In the genomic region with DNA sequence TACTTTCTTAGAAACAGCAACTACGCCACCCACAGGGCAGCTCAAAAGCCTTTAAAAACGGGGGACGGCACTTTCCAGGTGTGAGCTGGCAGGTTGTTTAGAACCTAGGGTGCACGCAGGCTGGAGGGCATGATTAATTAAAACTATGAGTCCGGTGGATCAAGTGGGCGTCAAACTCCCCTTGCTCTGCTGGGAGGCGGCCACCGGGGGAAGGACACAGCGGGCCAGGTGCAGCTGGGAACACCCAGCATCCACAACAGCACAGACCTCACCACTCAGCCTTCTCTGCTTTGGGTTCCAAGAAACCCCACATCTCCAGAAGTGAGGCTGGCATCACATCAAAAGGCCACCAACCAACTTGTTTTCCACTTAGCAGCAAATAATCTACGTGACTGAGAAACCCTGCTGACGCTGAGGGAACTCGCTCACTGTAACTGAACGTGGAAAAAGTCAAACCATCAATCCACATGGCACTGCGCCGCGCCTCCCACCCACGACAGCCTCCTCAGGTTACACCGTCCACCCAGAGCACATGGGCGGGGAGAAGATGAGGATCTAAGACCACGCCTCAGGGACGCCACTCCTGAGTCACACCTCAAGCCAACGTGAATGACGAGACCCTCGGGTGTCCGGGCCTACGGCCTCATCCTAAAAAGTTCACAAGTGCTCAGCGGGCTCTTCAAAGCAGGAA, we compare ENCODE assay signal across 12 cellular contexts.
DNase-seq lines count a peak whose midpoint lies in the region; ATAC-seq, FAIRE-seq and TF ChIP-seq lines count a peak whose summit lies in the region.
"Had no signal": no experiment of that assay in that cellular context is flagged by ENCODE, and none has a peak within 500 bp of the region (broad histone marks: within the 10 kb centered on the region; RNA-seq: fewer than 3 reads in every experiment).

No MANE protein-coding gene starts in this region.

- no peaks in the 10 kb centered on the region for H3K36me3 ChIP-seq in MM.1S (replicated peaks; ENCODE audit: insufficient read depth, low read length)

- H3K4me2 ChIP-seq in A549 (peak overlapping the region; percentile 58), MM.1S (ENCODE audit: low read depth, low read length) (peak overlapping the region; percentile 39; the same call in 1 of the 2 replicates)

- no peaks in the 10 kb centered on the region for H3K79me2 ChIP-seq in MM.1S (ENCODE audit: low read length)

- H3K9ac ChIP-seq in MM.1S (ENCODE audit: low read length), result no peak overlapping the region

- no peak for DNase-seq in A549 (ENCODE audit: low read depth in 1 of 2, low spot score in 1 of 2)
- no peak for DNase-seq in MM.1S
- DNase-seq in activated T-helper 2 cell treated with anti-CD3 and anti-CD28 coated beads, Interferon-gamma antibody, Interleukin-2, Interleukin-4, amounts not matched to agents 10 μg/mL and 5 μg/mL and 100 μg/mL, durations not matched to agents 14 hours and 24 hours and 36 hours (ENCODE audit: low spot score), result no peak
- DNase-seq in progenitor cell of endocrine pancreas (ENCODE audit: low spot score, unreplicated experiment), result no peak
- no peak for DNase-seq in WTC11 (ENCODE audit: low spot score)
- DNase-seq in Ammon's horn (ENCODE audit: low spot score), result no peak
- DNase-seq in activated gamma-delta T cell treated with Interleukin-2 at 50 U/mL for 16 hours, result no peak
- DNase-seq in NCI-H524 (lab: John Stamatoyannopoulos, UW), result no peak
- DNase-seq: KG1 had no signal

- TF ChIP-seq RAD21 in A549 (conservative IDR thresholded peaks at IDR 0.05 in 1 of 2, IDR thresholded peaks at IDR 0.05 in 1 of 2), result no peak

- POLR2A ChIA-PET in A549 (lab: Yijun Ruan, JAX) (no interaction called here), WTC11 (lab: Charles Lee) (no interaction called here)

- 78% methylated on average over 22 of the region's 27 CpGs for WGBS in A549 (ENCODE audit: missing lambda C conversion rate)

- H3K9me3 ChIP-seq in A549 (no peaks in the 10 kb centered on the region), MM.1S (replicated peaks; ENCODE audit: insufficient read depth, low read length) (no peaks in the 10 kb centered on the region)

- peaks cover 6% of the 10 kb centered on the region for H3K27me3 Mint-ChIP-seq in activated T-helper 2 cell treated with anti-CD3 and anti-CD28 coated beads, Interferon-gamma antibody, Interleukin-2, Interleukin-4, amounts not matched to agents 10 μg/mL and 5 μg/mL and 100 μg/mL, durations not matched to agents 14 hours and 24 hours and 36 hours (ENCODE audit: low read depth)
- H3K27me3 Mint-ChIP-seq in progenitor cell of endocrine pancreas, result no peaks in the 10 kb centered on the region
- H3K27me3 Mint-ChIP-seq in WTC11 (ENCODE audit: low read depth), result no peaks in the 10 kb centered on the region

- TF ChIP-seq CTCF in A549 (IDR thresholded peaks at IDR 0.05), result no peak
- TF ChIP-seq CTCF in MM.1S (IDR thresholded peaks at IDR 0.05; ENCODE audit: low read length), result no peak
- no peak for TF ChIP-seq CTCF in progenitor cell of endocrine pancreas (IDR thresholded peaks at IDR 0.05; ENCODE audit: unreplicated experiment)
- no peak for TF ChIP-seq CTCF in WTC11 (IDR thresholded peaks at IDR 0.05)

- H3K4me1 Mint-ChIP-seq in activated T-helper 2 cell treated with anti-CD3 and anti-CD28 coated beads, Interferon-gamma antibody, Interleukin-2, Interleukin-4, amounts not matched to agents 10 μg/mL and 5 μg/mL and 100 μg/mL, durations not matched to agents 14 hours and 24 hours and 36 hours (ENCODE audit: low read depth), result peaks cover 39% of the 10 kb centered on the region
- H3K4me1 Mint-ChIP-seq in progenitor cell of endocrine pancreas (ENCODE audit: low read depth) (peaks cover 1% of the 10 kb centered on the region), WTC11 (peaks cover 36% of the 10 kb centered on the region)

- H3K4me3 Mint-ChIP-seq in activated T-helper 2 cell treated with anti-CD3 and anti-CD28 coated beads, Interferon-gamma antibody, Interleukin-2, Interleukin-4, amounts not matched to agents 10 μg/mL and 5 μg/mL and 100 μg/mL, durations not matched to agents 14 hours and 24 hours and 36 hours (ENCODE audit: low read depth), result no peak overlapping the region
- no peak overlapping the region for H3K4me3 Mint-ChIP-seq in progenitor cell of endocrine pancreas (ENCODE audit: low read depth)
- no peak overlapping the region for H3K4me3 Mint-ChIP-seq in WTC11

- TF ChIP-seq EP300 in A549 (IDR thresholded peaks at IDR 0.05), result no peak

- peak overlapping the region; percentile 39 for H3K27ac Mint-ChIP-seq in activated T-helper 2 cell treated with anti-CD3 and anti-CD28 coated beads, Interferon-gamma antibody, Interleukin-2, Interleukin-4, amounts not matched to agents 10 μg/mL and 5 μg/mL and 100 μg/mL, durations not matched to agents 14 hours and 24 hours and 36 hours
- H3K27ac Mint-ChIP-seq in progenitor cell of endocrine pancreas (peak overlapping the region; percentile 84), WTC11 (no peak overlapping the region)

- ATAC-seq in A549 (no peak), WTC11 (no peak)

- CTCF ChIA-PET in A549 (lab: Yijun Ruan, JAX) (interaction anchor here (0.6 kb wide), 2 partner anchors 409 to 573 kb away, joined by 4 read pairs; no protein-coding TSS in a partner anchor), WTC11 (lab: Charles Lee) (interaction anchor here (0.7 kb wide), 1 partner anchor 41 kb away, joined by 3 read pairs; no protein-coding TSS in a partner anchor)

- H2AFZ ChIP-seq in MM.1S (ENCODE audit: low read length), result no peak overlapping the region

- H3K36me3 Mint-ChIP-seq in activated T-helper 2 cell treated with anti-CD3 and anti-CD28 coated beads, Interferon-gamma antibody, Interleukin-2, Interleukin-4, amounts not matched to agents 10 μg/mL and 5 μg/mL and 100 μg/mL, durations not matched to agents 14 hours and 24 hours and 36 hours (ENCODE audit: low read depth), result peaks cover 3% of the 10 kb centered on the region
- H3K36me3 Mint-ChIP-seq in progenitor cell of endocrine pancreas (ENCODE audit: insufficient read depth), result peaks cover 24% of the 10 kb centered on the region
- H3K36me3 Mint-ChIP-seq in WTC11, result peaks cover 20% of the 10 kb centered on the region

- H3K9me2 ChIP-seq in MM.1S (replicated peaks; ENCODE audit: insufficient read depth, low read length), result no peaks in the 10 kb centered on the region

- TF ChIP-seq POLR2A in A549 (IDR thresholded peaks at IDR 0.05; ENCODE audit: low read length), result no peak

- peaks cover 15% of the 10 kb centered on the region for H3K4me1 ChIP-seq in A549
- peaks cover 17% of the 10 kb centered on the region for H3K4me1 ChIP-seq in MM.1S (ENCODE audit: low read length)

- peaks cover 8% of the 10 kb centered on the region for H3K9me3 Mint-ChIP-seq in activated T-helper 2 cell treated with anti-CD3 and anti-CD28 coated beads, Interferon-gamma antibody, Interleukin-2, Interleukin-4, amounts not matched to agents 10 μg/mL and 5 μg/mL and 100 μg/mL, durations not matched to agents 14 hours and 24 hours and 36 hours
- H3K9me3 Mint-ChIP-seq in progenitor cell of endocrine pancreas (ENCODE audit: low read depth) (no peaks in the 10 kb centered on the region), WTC11 (peaks cover 9% of the 10 kb centered on the region; the same call in 1 of the 2 replicates)

- peaks cover 5% of the 10 kb centered on the region for H3F3A ChIP-seq in MM.1S (ENCODE audit: insufficient read depth, low read length)

- H3K27me3 ChIP-seq in MM.1S (replicated peaks; ENCODE audit: insufficient read depth, low read length), result no peaks in the 10 kb centered on the region

- no peaks in the 10 kb centered on the region for H4K20me1 ChIP-seq in MM.1S (ENCODE audit: insufficient read depth, low read length)

- H3K27ac ChIP-seq in A549 (peak overlapping the region; percentile 47 to 53; a peak in 3 of 6 replicates), MM.1S (ENCODE audit: low read length) (peak overlapping the region; percentile 40; the same call in 1 of the 2 replicates)

- FAIRE-seq in A549 (lab: Jason Lieb, UNC), result no peak
- FAIRE-seq: astrocyte, H54, RCC 7860 had no signal

- no peak overlapping the region for H3K4me3 ChIP-seq in A549
- no peak overlapping the region for H3K4me3 ChIP-seq in MM.1S (ENCODE audit: low read length)

- intact Hi-C loops in activated T-helper 2 cell treated with anti-CD3 and anti-CD28 coated beads, Interferon-gamma antibody, Interleukin-2, Interleukin-4, amounts not matched to agents 10 μg/mL and 5 μg/mL and 100 μg/mL, durations not matched to agents 14 hours and 24 hours and 36 hours (cut with micrococcal nuclease), result loop anchor here (10.0 kb wide), 1 partner anchor 1162 kb away; a partner anchor contains a TSS

TF ChIP-seq in A549, 52 proteins besides CTCF, POLR2A, EP300 and RAD21 (continues in another document):
- TF ChIP-seq, protein P1, sequence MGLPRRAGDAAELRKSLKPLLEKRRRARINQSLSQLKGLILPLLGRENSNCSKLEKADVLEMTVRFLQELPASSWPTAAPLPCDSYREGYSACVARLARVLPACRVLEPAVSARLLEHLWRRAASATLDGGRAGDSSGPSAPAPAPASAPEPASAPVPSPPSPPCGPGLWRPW (IDR thresholded peaks at IDR 0.05), result no peak
- TF ChIP-seq RNF2 (IDR thresholded peaks at IDR 0.05; ENCODE audit: borderline replicate concordance, low read depth) (no peak), CBX2 (IDR thresholded peaks at IDR 0.05; ENCODE audit: borderline replicate concordance, low read depth) (no peak)

TF ChIP-seq in WTC11, 78 proteins besides CTCF, POLR2A, EP300 and RAD21 (continues in another document):
- TF ChIP-seq, protein P2, sequence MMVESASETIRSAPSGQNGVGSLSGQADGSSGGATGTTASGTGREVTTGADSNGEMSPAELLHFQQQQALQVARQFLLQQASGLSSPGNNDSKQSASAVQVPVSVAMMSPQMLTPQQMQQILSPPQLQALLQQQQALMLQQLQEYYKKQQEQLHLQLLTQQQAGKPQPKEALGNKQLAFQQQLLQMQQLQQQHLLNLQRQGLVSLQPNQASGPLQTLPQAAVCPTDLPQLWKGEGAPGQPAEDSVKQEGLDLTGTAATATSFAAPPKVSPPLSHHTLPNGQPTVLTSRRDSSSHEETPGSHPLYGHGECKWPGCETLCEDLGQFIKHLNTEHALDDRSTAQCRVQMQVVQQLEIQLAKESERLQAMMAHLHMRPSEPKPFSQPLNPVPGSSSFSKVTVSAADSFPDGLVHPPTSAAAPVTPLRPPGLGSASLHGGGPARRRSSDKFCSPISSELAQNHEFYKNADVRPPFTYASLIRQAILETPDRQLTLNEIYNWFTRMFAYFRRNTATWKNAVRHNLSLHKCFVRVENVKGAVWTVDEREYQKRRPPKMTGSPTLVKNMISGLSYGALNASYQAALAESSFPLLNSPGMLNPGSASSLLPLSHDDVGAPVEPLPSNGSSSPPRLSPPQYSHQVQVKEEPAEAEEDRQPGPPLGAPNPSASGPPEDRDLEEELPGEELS (CRISPR knock-in tag; IDR thresholded peaks at IDR 0.05), result no peak
- no peak for TF ChIP-seq ELF4 (CRISPR knock-in tag; IDR thresholded peaks at IDR 0.05; ENCODE audit: low read depth)
